ENCODE assay signal across 7 cellular contexts in genomic region chr19:4911314-4911713, GRCh38. TPM values are rescaled to one million over a fixed set of nuclear protein-coding genes. Genes with fewer than 3 reads are reported as not detected.
DNase-seq lines count a peak whose midpoint lies in the region.

No MANE protein-coding gene starts in this region.

- H3K4me1 ChIP-seq in GM23248 (ENCODE audit: insufficient read depth) (peaks cover 46% of the 10 kb centered on the region), esophagus (ENCODE audit: control insufficient read depth in 2 of 2, insufficient read depth in 2 of 2, low read length in 1 of 2) (peaks cover 5 to 27% of the 10 kb centered on the region in 2 donors)

- peak overlapping the region; percentile 90 for H3K4me2 ChIP-seq in GM23248 (ENCODE audit: unreplicated experiment)

- in situ Hi-C loops in GM23248 (cut with MboI), result no loop called here

- peak overlapping the region; percentile 80 for H2AFZ ChIP-seq in GM23248

- no peaks in the 10 kb centered on the region for H3K9me2 ChIP-seq in GM23248 (ENCODE audit: insufficient read depth)

- H3K79me2 ChIP-seq in GM23248 (ENCODE audit: insufficient read depth), result peaks cover 39% of the 10 kb centered on the region

- H3K4me3 ChIP-seq in GM23248 (peak overlapping the region; percentile 86), esophagus (ENCODE audit: low read depth in 1 of 2, low read length in 2 of 2) (peak overlapping the region; percentile 10 to 78), skin epidermis (peak overlapping the region; percentile 19 to 80 (median 60))

- peaks cover 46% of the 10 kb centered on the region for H3F3A ChIP-seq in GM23248 (ENCODE audit: insufficient read depth)

- H3K9ac ChIP-seq in GM23248, result peak overlapping the region; percentile 80

- H3K27ac ChIP-seq in GM23248, result peak overlapping the region; percentile 87
- H3K27ac ChIP-seq in esophagus (ENCODE audit: low read depth in 2 of 2, low read length in 1 of 2), result peak overlapping the region; percentile 81 to 87
- peak overlapping the region in 20 of 21 experiments; percentile 13 to 84 (median 72) for H3K27ac ChIP-seq in skin epidermis

- 13 to 17% methylated on average over 15 of the region's 15 CpGs for WGBS in GM23248 (ENCODE audit: low coverage in 1 of 2, low lambda C conversion rate in 2 of 2, missing lambda C conversion rate in 2 of 2), 2 experiments
- 36 to 39% methylated on average over 15 of the region's 15 CpGs for WGBS in esophagus, 2 donors

- H4K20me1 ChIP-seq in GM23248 (ENCODE audit: insufficient read depth), result no peaks in the 10 kb centered on the region

- DNase-seq in GM23248 (peak; percentile 59), RPMI7951 (ENCODE audit: low read depth) (peak; percentile 20), foreskin melanocyte (no peak)
- no peak for DNase-seq in effector CD8-positive, alpha-beta T cell (lab: John Stamatoyannopoulos, UW)
- no peak for DNase-seq in stimulated activated naive CD4-positive, alpha-beta T cell treated with Interleukin-2 at 50 U/mL for 16 hours (lab: John Stamatoyannopoulos, UW)

- H3K36me3 ChIP-seq in GM23248 (ENCODE audit: low read depth) (no peaks in the 10 kb centered on the region), esophagus (ENCODE audit: control insufficient read depth in 2 of 2, insufficient read depth in 2 of 2, low read length in 1 of 2) (no peaks in the 10 kb centered on the region)

- H3K9me3 ChIP-seq in GM23248 (ENCODE audit: low read depth) (no peaks in the 10 kb centered on the region), esophagus (ENCODE audit: control insufficient read depth in 2 of 2, insufficient read depth in 1 of 2, low read depth in 1 of 2, low read length in 1 of 2) (no peaks in the 10 kb centered on the region)

- no peaks in the 10 kb centered on the region for H3K27me3 ChIP-seq in GM23248 (replicated peaks; ENCODE audit: insufficient read depth)
- H3K27me3 ChIP-seq in esophagus (ENCODE audit: control insufficient read depth in 1 of 2, insufficient read depth in 2 of 2, low read length in 2 of 2), result no peaks in the 10 kb centered on the region

RNA-seq across cellular contexts. Expression of gene UHRF1, which starts 2.0 kb away (rescaled TPM):
- 29.3 and 29.4 TPM in 2 replicates for total RNA-seq in GM23248 (2014; rRNA removed; shearing (Covaris generic))
- polyA plus RNA-seq in GM23248 (2016; fragmentation: Nextera tagmentation; extraction: Ambion mirVana) (26.9 and 28.6 TPM in 2 replicates), esophagus (1 to 10 TPM; 7.8 to 10.0 TPM)
- 37.6 and 37.7 TPM in 2 replicates for total RNA-seq in RPMI7951 (2014; rRNA removed; shearing (Covaris generic))

RNA-seq across cellular contexts. Expression of gene ARRDC5, which starts 8.6 kb away (rescaled TPM):
- not detected in 2 replicates for total RNA-seq in GM23248 (2014; rRNA removed; shearing (Covaris generic))
- polyA plus RNA-seq in GM23248 (2016; fragmentation: Nextera tagmentation; extraction: Ambion mirVana) (not detected in 2 replicates), esophagus (under 1 TPM; 0.08 to 0.31 TPM)
- not detected in 2 replicates for total RNA-seq in RPMI7951 (2014; rRNA removed; shearing (Covaris generic))

RNA-seq across cellular contexts. Expression of gene PLIN3, which starts 43.8 kb away (rescaled TPM):
- total RNA-seq in GM23248 (2014; rRNA removed; shearing (Covaris generic)), result 306 and 372 TPM in 2 replicates
- polyA plus RNA-seq in GM23248 (2016; fragmentation: Nextera tagmentation; extraction: Ambion mirVana) (398 and 415 TPM in 2 replicates), esophagus (100 to 1,000 TPM in 1 of 2 donors, 10 to 100 TPM in 1; 96.5 to 142 TPM)
- total RNA-seq in RPMI7951 (2014; rRNA removed; shearing (Covaris generic)), result 177 and 194 TPM in 2 replicates

RNA-seq across cellular contexts. Expression of gene KDM4B, which starts 57.6 kb away (rescaled TPM):
- 20.5 and 28.7 TPM in 2 replicates for total RNA-seq in GM23248 (2014; rRNA removed; shearing (Covaris generic))
- polyA plus RNA-seq in GM23248 (2016; fragmentation: Nextera tagmentation; extraction: Ambion mirVana) (13.3 and 14.8 TPM in 2 replicates), esophagus (10 to 100 TPM; 10.7 to 26.7 TPM)
- total RNA-seq in RPMI7951 (2014; rRNA removed; shearing (Covaris generic)), result 6.2 and 6.8 TPM in 2 replicates

Comparison
In these comparisons a context has a peak if more than half of its experiments do, and no peak if none do; other contexts are left out.
1. DNase-seq: peak in GM23248 (single experiment) and RPMI7951 (single experiment); none in effector CD8-positive, alpha-beta T cell (single experiment), foreskin melanocyte (single experiment) and stimulated activated naive CD4-positive, alpha-beta T cell treated with Interleukin-2 at 50 U/mL for 16 hours (single experiment).
2. Peak in every context shown above with its lines, with median percentiles within 50 percentile points of each other: H3K27ac ChIP-seq and H3K4me3 ChIP-seq.